ENCODE assay signal across 11 cellular contexts in the genomic region with DNA sequence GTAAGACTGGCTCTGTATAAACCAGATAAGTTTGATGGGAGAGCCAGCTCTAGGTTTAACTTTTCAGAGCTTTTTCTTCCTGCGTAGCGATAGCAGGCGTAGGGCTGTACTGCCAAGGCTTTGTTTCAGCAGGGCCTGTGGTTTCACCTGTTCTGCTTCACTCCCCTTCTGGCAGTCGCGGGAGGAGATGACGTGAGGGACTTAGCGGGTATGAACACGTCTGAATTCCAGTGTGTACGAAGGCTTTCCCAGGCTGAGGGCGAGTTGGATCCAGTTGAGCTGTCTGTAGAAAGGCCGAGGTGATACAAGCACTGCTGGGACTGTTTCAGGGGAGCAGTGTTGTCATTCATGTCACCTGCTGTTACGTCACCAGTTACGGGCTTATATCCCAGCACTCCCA. TPM values are rescaled to one million over a fixed set of nuclear protein-coding genes. Genes with fewer than 3 reads are reported as not detected.
DNase-seq lines count a peak whose midpoint lies in the region; ATAC-seq and TF ChIP-seq lines count a peak whose summit lies in the region.
"Had no signal": no experiment of that assay in that cellular context is flagged by ENCODE, and none has a peak within 500 bp of the region (broad histone marks: within the 10 kb centered on the region; RNA-seq: fewer than 3 reads in every experiment).

No MANE protein-coding gene starts in this region.

- TF ChIP-seq CTCF in RWPE1 (conservative IDR thresholded peaks at IDR 0.05; ENCODE audit: low read depth): no peak
- no peak for TF ChIP-seq CTCF in psoas muscle (IDR thresholded peaks at IDR 0.05)

- H3K4me1 ChIP-seq in effector memory CD4-positive, alpha-beta T cell (ENCODE audit: control insufficient read depth, insufficient read depth, low read length, poor library complexity, severe bottlenecking): peaks cover 7% of the 10 kb centered on the region
- peaks cover 21% of the 10 kb centered on the region for H3K4me1 ChIP-seq in psoas muscle

- POLR2A ChIA-PET in RWPE1 (lab: Yijun Ruan, JAX; ENCODE audit: low non-redundant PET): interaction anchor here (1.0 kb wide), 1 partner anchor 404 kb away, joined by 3 read pairs; no protein-coding TSS in a partner anchor

- no peaks in the 10 kb centered on the region for H3K9me3 ChIP-seq in effector memory CD4-positive, alpha-beta T cell (ENCODE audit: control insufficient read depth, low read length)
- H3K9me3 ChIP-seq in psoas muscle: no peaks in the 10 kb centered on the region
- H3K9me3 ChIP-seq: tibial artery had no signal

- ATAC-seq in psoas muscle: peak; percentile 37 to 82 (median 60)

- peak overlapping the region; percentile 95 for H3K27ac ChIP-seq in RWPE1
- peak overlapping the region; percentile 66 for H3K27ac ChIP-seq in effector memory CD4-positive, alpha-beta T cell (ENCODE audit: insufficient read depth, low read length, poor library complexity, severe bottlenecking)
- H3K27ac ChIP-seq in psoas muscle: peak overlapping the region; percentile 68
- H3K27ac ChIP-seq: 22Rv1, tibial artery had no signal

- CTCF ChIA-PET in RWPE1 (lab: Yijun Ruan, JAX): interaction anchor here (3.2 to 4.0 kb wide), 2 partner anchors 12 to 65 kb away, joined by 22 to 44 read pairs; a partner anchor contains a TSS

- DNase-seq in NCI-H2171 treated with DMSO at 0.1 percent for 48 hours (lab: John Stamatoyannopoulos, UW) (peak; percentile 45), NCI-H2171 (lab: John Stamatoyannopoulos, UW) (no peak), RWPE1 (ENCODE audit: low spot score) (peak; percentile 95), psoas muscle (peak in 1 of 2 donors; percentile 41), SK-N-DZ (ENCODE audit: low spot score) (no peak), NCI-H69 (lab: John Stamatoyannopoulos, UW) (no peak), NCI-H774 (lab: John Stamatoyannopoulos, UW) (no peak)
- no peak for DNase-seq in effector memory CD4-positive, alpha-beta T cell
- DNase-seq: NCI-H82, tibial artery had no signal

- H3K27me3 ChIP-seq in effector memory CD4-positive, alpha-beta T cell (replicated peaks; ENCODE audit: control insufficient read depth, insufficient read depth, low read length, poor library complexity, severe bottlenecking): no peaks in the 10 kb centered on the region
- no peaks in the 10 kb centered on the region for H3K27me3 ChIP-seq in psoas muscle (ENCODE audit: insufficient read depth in 3 of 3, low read length in 2 of 3)
- H3K27me3 ChIP-seq: tibial artery had no signal

- WGBS in psoas muscle, 3 donors: 79 to 82% (median 81%) methylated on average over 13 of the region's 13 CpGs

- intact Hi-C loops in psoas muscle (cut with DNase I): loop anchor here (2.0 to 5.0 kb wide), 2 partner anchors 67 to 371 kb away; no protein-coding TSS in a partner anchor

- no peaks in the 10 kb centered on the region for H3K36me3 ChIP-seq in effector memory CD4-positive, alpha-beta T cell (ENCODE audit: control insufficient read depth, insufficient read depth, low read length)
- peaks cover 0 to 20% of the 10 kb centered on the region in 2 donors for H3K36me3 ChIP-seq in psoas muscle (ENCODE audit: insufficient read depth in 1 of 2, low read depth in 1 of 2)

- H3K4me3 ChIP-seq in effector memory CD4-positive, alpha-beta T cell (ENCODE audit: insufficient read depth, low read depth, low read length, poor library complexity, severe bottlenecking): no peak overlapping the region
- H3K4me3 ChIP-seq in psoas muscle: no peak overlapping the region

RNA-seq across cellular contexts. Expression of a gene that starts 21.2 kb away (rescaled TPM):
- 10 to 100 TPM; 13.7 to 23.5 (median 20.8) TPM for total RNA-seq in psoas muscle
- 10 to 100 TPM; 20.1 to 20.8 (median 20.7) TPM for polyA plus RNA-seq in psoas muscle
- polyA plus RNA-seq in SK-N-DZ (2014; cell fraction: cytosol; rRNA removed): 11.6 and 18.3 TPM in 2 replicates
- 11.4 and 18.3 TPM in 2 replicates for polyA plus RNA-seq in SK-N-DZ (2014; cell fraction: nucleus; rRNA removed)

RNA-seq across cellular contexts. Expression of a gene that starts 23.6 kb away (rescaled TPM):
- 10 to 100 TPM; 18.6 to 26.8 (median 21.6) TPM for total RNA-seq in psoas muscle
- 10 to 100 TPM; 11.5 to 20.9 (median 20.4) TPM for polyA plus RNA-seq in psoas muscle
- polyA plus RNA-seq in SK-N-DZ (2014; cell fraction: cytosol; rRNA removed): 40.7 and 45.4 TPM in 2 replicates
- polyA plus RNA-seq in SK-N-DZ (2014; cell fraction: nucleus; rRNA removed): 12.8 and 15.7 TPM in 2 replicates

RNA-seq across cellular contexts. Expression of a gene that starts 46.1 kb away (rescaled TPM):
- total RNA-seq in psoas muscle: not detected
- polyA plus RNA-seq in psoas muscle: 1 to 10 TPM in 1 of 3 donors, under 1 TPM in 1, not detected in 1; 0.18 to 1.1 TPM
- not detected in 2 replicates for polyA plus RNA-seq in SK-N-DZ (2014; cell fraction: cytosol; rRNA removed)
- polyA plus RNA-seq in SK-N-DZ (2014; cell fraction: nucleus; rRNA removed): 2.0 TPM in 1 of 2 replicates, not detected in the other

Comparison
In these comparisons a context has a peak if more than half of its experiments do, and no peak if none do; other contexts are left out.
1. DNase-seq: peak in NCI-H2171 treated with DMSO at 0.1 percent for 48 hours (single experiment) and RWPE1 (single experiment); none in NCI-H2171 (single experiment), effector memory CD4-positive, alpha-beta T cell (0 of 3), SK-N-DZ (single experiment), NCI-H69 (single experiment) and NCI-H774 (single experiment).
2. Peak in every context shown above with its lines, with median percentiles within 50 percentile points of each other: H3K27ac ChIP-seq.